Comparison of ENCODE assay signal across 8 cellular contexts in the genomic region with DNA sequence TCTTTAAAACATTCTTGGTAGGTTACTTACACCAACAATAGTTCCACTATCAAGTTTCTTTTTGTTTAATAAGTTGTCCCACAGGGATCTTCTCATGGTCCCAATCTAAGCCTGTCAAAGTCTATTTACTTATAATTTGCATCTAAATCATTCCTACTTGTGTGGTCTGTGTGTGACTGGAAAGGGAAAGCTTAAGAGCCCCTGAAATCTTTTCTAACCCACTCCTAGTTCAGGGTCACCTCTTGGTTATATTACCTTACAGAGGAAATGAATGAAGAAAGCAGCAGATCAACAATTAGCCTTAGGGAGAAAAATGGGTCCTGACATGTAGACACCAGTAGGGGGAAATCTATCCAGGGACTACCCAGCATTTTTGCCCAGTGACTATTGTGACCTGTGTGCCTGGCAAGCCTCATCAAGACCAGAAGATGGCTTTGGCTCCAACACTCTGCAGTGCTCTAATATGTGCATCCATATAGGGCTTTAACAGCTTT.
DNase-seq lines count a peak whose midpoint lies in the region; ATAC-seq and TF ChIP-seq lines count a peak whose summit lies in the region.
"Had no signal": no experiment of that assay in that cellular context is flagged by ENCODE, and none has a peak within 500 bp of the region (broad histone marks: within the 10 kb centered on the region; RNA-seq: fewer than 3 reads in every experiment).

No MANE protein-coding gene starts in this region.

- peaks cover 39% of the 10 kb centered on the region for H3K4me1 Mint-ChIP-seq in progenitor cell of endocrine pancreas (ENCODE audit: low read depth)
- no peaks in the 10 kb centered on the region for H3K4me1 Mint-ChIP-seq in activated CD4-positive, alpha-beta memory T cell treated with anti-CD3 and anti-CD28 coated beads, Interleukin-2, amount 10 ng/mL, durations not matched to agents 7 days and 5 days

- peak overlapping the region; percentile 68 for H3K27ac Mint-ChIP-seq in progenitor cell of endocrine pancreas
- H3K27ac Mint-ChIP-seq in activated CD4-positive, alpha-beta memory T cell treated with anti-CD3 and anti-CD28 coated beads, Interleukin-2, amount 10 ng/mL, durations not matched to agents 7 days and 5 days, result no peak overlapping the region

- H3K27me3 Mint-ChIP-seq in progenitor cell of endocrine pancreas, result no peaks in the 10 kb centered on the region
- H3K27me3 Mint-ChIP-seq in activated CD4-positive, alpha-beta memory T cell treated with anti-CD3 and anti-CD28 coated beads, Interleukin-2, amount 10 ng/mL, durations not matched to agents 7 days and 5 days, result no peaks in the 10 kb centered on the region

- DNase-seq in H4 (ENCODE audit: low spot score) (peak; percentile 18), NCI-H345 (lab: John Stamatoyannopoulos, UW) (peak; percentile 35), epithelial cell of esophagus (ENCODE audit: low read depth) (peak; percentile 100), progenitor cell of endocrine pancreas (ENCODE audit: low spot score, unreplicated experiment) (no peak), sciatic nerve (ENCODE audit: low spot score) (no peak)
- no peak for DNase-seq in activated CD4-positive, alpha-beta memory T cell treated with anti-CD3 and anti-CD28 coated beads, Interleukin-2, amount 10 ng/mL, durations not matched to agents 7 days and 5 days
- DNase-seq: activated effector memory CD4-positive, alpha-beta T cell treated with Interleukin-2 at 50 U/mL for 16 hours had no signal

- H3K4me3 ChIP-seq in epithelial cell of esophagus (ENCODE audit: low read length), result no peak overlapping the region

- peak; percentile 62 for TF ChIP-seq CTCF in epithelial cell of esophagus (IDR thresholded peaks at IDR 0.05; ENCODE audit: insufficient read depth, low read depth, low read length, missing control alignments)
- peak; percentile 40 for TF ChIP-seq CTCF in progenitor cell of endocrine pancreas (IDR thresholded peaks at IDR 0.05; ENCODE audit: unreplicated experiment)

- H3K36me3 Mint-ChIP-seq in progenitor cell of endocrine pancreas (ENCODE audit: insufficient read depth), result peaks cover 2% of the 10 kb centered on the region
- peaks cover 7% of the 10 kb centered on the region for H3K36me3 Mint-ChIP-seq in activated CD4-positive, alpha-beta memory T cell treated with anti-CD3 and anti-CD28 coated beads, Interleukin-2, amount 10 ng/mL, durations not matched to agents 7 days and 5 days (ENCODE audit: low read depth)

- H3K4me3 Mint-ChIP-seq in progenitor cell of endocrine pancreas (ENCODE audit: low read depth), result no peak overlapping the region
- no peak overlapping the region for H3K4me3 Mint-ChIP-seq in activated CD4-positive, alpha-beta memory T cell treated with anti-CD3 and anti-CD28 coated beads, Interleukin-2, amount 10 ng/mL, durations not matched to agents 7 days and 5 days

- H3K9me3 Mint-ChIP-seq in progenitor cell of endocrine pancreas (ENCODE audit: low read depth), result no peaks in the 10 kb centered on the region
- H3K9me3 Mint-ChIP-seq in activated CD4-positive, alpha-beta memory T cell treated with anti-CD3 and anti-CD28 coated beads, Interleukin-2, amount 10 ng/mL, durations not matched to agents 7 days and 5 days, result no peaks in the 10 kb centered on the region

- intact Hi-C loops in sciatic nerve (cut with DNase I), result no loop called here

- no peak for ATAC-seq in sciatic nerve
- no peak for ATAC-seq in GM18907 (IDR thresholded peaks at IDR 0.05; ENCODE audit: unreplicated experiment)

- CTCF ChIA-PET in activated CD4-positive, alpha-beta memory T cell treated with anti-CD3 and anti-CD28 coated beads, Interleukin-2, amount 10 ng/mL, durations not matched to agents 7 days and 5 days (lab: Charles Lee), result no interaction called here

- POLR2A ChIA-PET in activated CD4-positive, alpha-beta memory T cell treated with anti-CD3 and anti-CD28 coated beads, Interleukin-2, amount 10 ng/mL, durations not matched to agents 7 days and 5 days (lab: Charles Lee), result no interaction called here

Comparison
In these comparisons a context has a peak if more than half of its experiments do, and no peak if none do; other contexts are left out.
1. DNase-seq: peak in H4 (single experiment), NCI-H345 (single experiment) and epithelial cell of esophagus (single experiment); none in progenitor cell of endocrine pancreas (single experiment), sciatic nerve (single experiment) and activated CD4-positive, alpha-beta memory T cell treated with anti-CD3 and anti-CD28 coated beads, Interleukin-2, amount 10 ng/mL, durations not matched to agents 7 days and 5 days (single experiment).